In genomic region chr9:78856781-78857180, GRCh38 we compare ENCODE assay signal across 1 cellular context.
TF ChIP-seq lines count a peak whose summit lies in the region.

No MANE protein-coding gene starts in this region.

TF ChIP-seq in IMR-90, 13 proteins besides CTCF, POLR2A, EP300 and RAD21 (continued from another document):
- TF ChIP-seq MXI1 (IDR thresholded peaks at IDR 0.05; ENCODE audit: borderline replicate concordance, low read depth, low read length) (no peak), CHD1 (IDR thresholded peaks at IDR 0.05; ENCODE audit: low read depth, low read length) (no peak), ELK1 (IDR thresholded peaks at IDR 0.05; ENCODE audit: borderline replicate concordance, low read depth, low read length) (no peak), NFE2L2 (IDR thresholded peaks at IDR 0.05; ENCODE audit: low read depth, low read length) (no peak), RCOR1 (IDR thresholded peaks at IDR 0.05; ENCODE audit: insufficient replicate concordance, low read length) (no peak), SMC3 (IDR thresholded peaks at IDR 0.05; ENCODE audit: low read depth, low read length) (no peak)
